9 cellular contexts compared by ENCODE assay signal in the genomic region with DNA sequence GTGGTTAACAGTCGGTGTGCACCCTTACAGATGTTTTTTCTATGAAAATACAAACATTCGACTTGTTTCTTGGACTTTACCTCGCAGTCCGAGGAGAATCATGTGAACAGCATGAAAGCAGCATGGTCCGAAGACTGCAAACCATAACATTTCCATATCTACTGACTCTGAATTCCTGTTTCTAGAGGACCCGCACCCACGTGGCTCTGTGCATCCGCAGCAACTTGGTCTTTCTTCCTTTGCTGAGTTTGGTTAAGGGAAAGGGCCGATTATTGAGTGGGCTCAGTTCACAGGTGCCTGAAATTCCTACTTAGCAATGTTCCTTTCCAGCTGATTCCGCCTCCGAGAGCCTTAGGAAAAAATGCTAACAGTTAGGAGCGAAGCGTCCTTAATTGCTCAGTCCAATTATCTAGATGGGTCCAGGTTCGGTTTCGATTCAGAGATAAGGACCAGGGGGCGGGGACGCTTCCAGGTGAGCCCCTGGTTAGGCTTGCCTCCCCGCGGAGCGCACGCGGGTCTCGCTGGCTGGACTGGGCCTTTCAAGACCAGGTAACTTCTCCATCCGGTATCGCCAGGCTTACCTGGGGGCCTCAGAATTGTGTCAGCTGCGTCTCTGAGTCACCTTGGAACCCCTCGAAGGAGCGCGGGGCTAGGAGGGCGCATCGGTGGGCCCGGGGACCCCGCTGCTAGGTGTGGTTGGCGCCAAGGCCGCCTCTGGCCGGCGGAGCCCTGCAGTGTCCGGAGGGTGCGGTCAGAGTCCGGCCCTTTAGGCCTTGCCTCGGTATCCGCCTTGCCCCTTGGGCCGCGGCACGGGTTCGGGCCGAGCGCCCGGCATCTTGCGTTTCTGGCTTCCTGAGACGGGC. TPM values are rescaled to one million over a fixed set of nuclear protein-coding genes. Genes with fewer than 3 reads are reported as not detected.
DNase-seq lines count a peak whose midpoint lies in the region; ATAC-seq and TF ChIP-seq lines count a peak whose summit lies in the region.
"Had no signal": no experiment of that assay in that cellular context is flagged by ENCODE, and none has a peak within 500 bp of the region (broad histone marks: within the 10 kb centered on the region; RNA-seq: fewer than 3 reads in every experiment).

No MANE protein-coding gene starts in this region.

- H3K4me1 ChIP-seq in muscle layer of duodenum (ENCODE audit: control insufficient read depth in 1 of 2, insufficient read depth in 2 of 2, low read length in 2 of 2): peaks cover 0 to 20% of the 10 kb centered on the region in 2 donors

- ATAC-seq in stimulated activated naive CD8-positive, alpha-beta T cell treated with anti-CD3 and anti-CD28 coated beads, Interleukin-15, Interleukin-2, amounts not matched to agents 100 U/mL and 50 U/mL, for 24 hours: no peak
- ATAC-seq in HG02970 (IDR thresholded peaks at IDR 0.05; ENCODE audit: low FRiP score, unreplicated experiment) (no peak), HG03095 (IDR thresholded peaks at IDR 0.05; ENCODE audit: unreplicated experiment) (no peak)

- peak overlapping the region; percentile 74 for H3K4me3 Mint-ChIP-seq in stimulated activated naive CD8-positive, alpha-beta T cell treated with anti-CD3 and anti-CD28 coated beads, Interleukin-15, Interleukin-2, amounts not matched to agents 100 ng/mL and 50 ng/mL, for 24 hours

- H3K27me3 ChIP-seq in dorsolateral prefrontal cortex (no peaks in the 10 kb centered on the region), muscle layer of duodenum (ENCODE audit: low read depth, low read length) (no peaks in the 10 kb centered on the region)
- H3K27me3 ChIP-seq: adrenal gland had no signal

- no peak overlapping the region for H3K27ac Mint-ChIP-seq in stimulated activated naive CD8-positive, alpha-beta T cell treated with anti-CD3 and anti-CD28 coated beads, Interleukin-15, Interleukin-2, amounts not matched to agents 100 ng/mL and 50 ng/mL, for 24 hours

- H3K9me3 Mint-ChIP-seq in stimulated activated naive CD8-positive, alpha-beta T cell treated with anti-CD3 and anti-CD28 coated beads, Interleukin-15, Interleukin-2, amounts not matched to agents 100 ng/mL and 50 ng/mL, for 24 hours: no peaks in the 10 kb centered on the region

- H3K27ac ChIP-seq in dorsolateral prefrontal cortex (peak overlapping the region in 56 of 59 donors; percentile 20 to 96 (median 89)), muscle layer of duodenum (ENCODE audit: low read length) (no peak overlapping the region)

- H3K4me1 Mint-ChIP-seq in stimulated activated naive CD8-positive, alpha-beta T cell treated with anti-CD3 and anti-CD28 coated beads, Interleukin-15, Interleukin-2, amounts not matched to agents 100 ng/mL and 50 ng/mL, for 24 hours (ENCODE audit: low read depth): peaks cover 25% of the 10 kb centered on the region

- H3K36me3 ChIP-seq in muscle layer of duodenum (ENCODE audit: control insufficient read depth in 1 of 2, insufficient read depth in 2 of 2, low read length in 2 of 2): no peaks in the 10 kb centered on the region
- H3K36me3 ChIP-seq: adrenal gland had no signal

- intact Hi-C loops in dorsolateral prefrontal cortex (cut with DNase I): loop anchor here (5.0 to 10.0 kb wide), 3 partner anchors 200 to 220 kb away; no protein-coding TSS in a partner anchor

- no peak for TF ChIP-seq CTCF in dorsolateral prefrontal cortex (IDR thresholded peaks at IDR 0.05 in 54 of 56, conservative IDR thresholded peaks at IDR 0.05 in 2 of 56; ENCODE audit: low read depth in 1 of 56, partially characterized antibody in 56 of 56)

- H3K27me3 Mint-ChIP-seq in stimulated activated naive CD8-positive, alpha-beta T cell treated with anti-CD3 and anti-CD28 coated beads, Interleukin-15, Interleukin-2, amounts not matched to agents 100 ng/mL and 50 ng/mL, for 24 hours: no peaks in the 10 kb centered on the region

- peak overlapping the region; percentile 60 to 98 (median 91) for H3K4me3 ChIP-seq in dorsolateral prefrontal cortex
- peak overlapping the region; percentile 81 to 97 for H3K4me3 ChIP-seq in muscle layer of duodenum (ENCODE audit: low read depth in 1 of 2, low read length in 2 of 2)

- peaks cover 14% of the 10 kb centered on the region for H3K36me3 Mint-ChIP-seq in stimulated activated naive CD8-positive, alpha-beta T cell treated with anti-CD3 and anti-CD28 coated beads, Interleukin-15, Interleukin-2, amounts not matched to agents 100 ng/mL and 50 ng/mL, for 24 hours (ENCODE audit: low read depth)

- DNase-seq in stimulated activated naive CD8-positive, alpha-beta T cell treated with anti-CD3 and anti-CD28 coated beads, Interleukin-15, Interleukin-2, amounts not matched to agents 100 U/mL and 50 U/mL, for 24 hours: no peak
- DNase-seq in dorsolateral prefrontal cortex (no peak), HCEC 1CT (no peak), SHP77 (lab: John Stamatoyannopoulos, UW) (no peak)

- no peaks in the 10 kb centered on the region for H3K9me3 ChIP-seq in muscle layer of duodenum (ENCODE audit: control insufficient read depth in 1 of 2, low read length in 2 of 2)
- H3K9me3 ChIP-seq: adrenal gland had no signal

RNA-seq across cellular contexts. Expression of a gene that starts 1.1 kb away (rescaled TPM):
- total RNA-seq in dorsolateral prefrontal cortex: 10 to 100 TPM in 107 of 120 experiments, 1 to 10 TPM in 13; 7.7 to 20.6 (median 12.6) TPM
